Comparison of ENCODE assay signal across 1 cellular context in genomic region chr13:99208845-99209527, GRCh38.
TF ChIP-seq lines count a peak whose summit lies in the region.

No MANE protein-coding gene starts in this region.

TF ChIP-seq in WTC11, 78 proteins besides CTCF, POLR2A, EP300 and RAD21 (continued from another document):
- no peak for TF ChIP-seq ZNF281 (CRISPR knock-in tag; IDR thresholded peaks at IDR 0.05)
- no peak for TF ChIP-seq FOXP1 (CRISPR knock-in tag; IDR thresholded peaks at IDR 0.05; ENCODE audit: borderline replicate concordance)
- TF ChIP-seq CREB1 (CRISPR knock-in tag; IDR thresholded peaks at IDR 0.05): no peak
- TF ChIP-seq IRF1 (CRISPR knock-in tag; IDR thresholded peaks at IDR 0.05): no peak
- TF ChIP-seq E2F5 (CRISPR knock-in tag; IDR thresholded peaks at IDR 0.05): no peak
- no peak for TF ChIP-seq TEAD1 (CRISPR knock-in tag; IDR thresholded peaks at IDR 0.05)
- no peak for TF ChIP-seq ATF2 (CRISPR knock-in tag; IDR thresholded peaks at IDR 0.05; ENCODE audit: borderline replicate concordance, low read depth)
- TF ChIP-seq EMX1 (CRISPR knock-in tag; IDR thresholded peaks at IDR 0.05): no peak
- TF ChIP-seq OVOL2 (CRISPR knock-in tag; IDR thresholded peaks at IDR 0.05; ENCODE audit: borderline replicate concordance): no peak
- no peak for TF ChIP-seq ZNF263 (CRISPR knock-in tag; IDR thresholded peaks at IDR 0.05; ENCODE audit: low read depth)
- no peak for TF ChIP-seq ZBTB43 (CRISPR knock-in tag; IDR thresholded peaks at IDR 0.05)
- no peak for TF ChIP-seq SMAD3 (CRISPR knock-in tag; IDR thresholded peaks at IDR 0.05; ENCODE audit: borderline replicate concordance)
- TF ChIP-seq PRRX2 (CRISPR knock-in tag; IDR thresholded peaks at IDR 0.05): no peak
- no peak for TF ChIP-seq ZBTB21 (CRISPR knock-in tag; IDR thresholded peaks at IDR 0.05; ENCODE audit: borderline replicate concordance)
